Comparison of ENCODE assay signal across 13 cellular contexts in genomic region chr2:41736586-41736985, GRCh38.
DNase-seq lines count a peak whose midpoint lies in the region; ATAC-seq and TF ChIP-seq lines count a peak whose summit lies in the region.
"Had no signal": no experiment of that assay in that cellular context is flagged by ENCODE, and none has a peak within 500 bp of the region (broad histone marks: within the 10 kb centered on the region; RNA-seq: fewer than 3 reads in every experiment).

No MANE protein-coding gene starts in this region.

- peak; percentile 42 for ATAC-seq in GM19452 (IDR thresholded peaks at IDR 0.05; ENCODE audit: unreplicated experiment)
- peak; percentile 12 for ATAC-seq in HG02973 (IDR thresholded peaks at IDR 0.05; ENCODE audit: unreplicated experiment)

- no peaks in the 10 kb centered on the region for H3K9me2 ChIP-seq in OCI-LY7 (ENCODE audit: insufficient read depth, low read length)

- BruUV-seq in OCI-LY7 (replicated peaks; lab: Mats Ljungman, UMichigan) = no TSS peak

- H2AFZ ChIP-seq in OCI-LY7 (ENCODE audit: low read length) = no peak overlapping the region
- H2AFZ ChIP-seq: hepatocyte had no signal

- H3K36me3 ChIP-seq in OCI-LY7 (ENCODE audit: insufficient read depth, low read length) = no peaks in the 10 kb centered on the region
- H3K36me3 ChIP-seq: colonic mucosa had no signal

- TF ChIP-seq CTCF in OCI-LY7 (conservative IDR thresholded peaks at IDR 0.05; ENCODE audit: low read length) = no peak

- DNase-seq in DMS53 (lab: John Stamatoyannopoulos, UW) (peak; percentile 48), NCI-H510A (lab: John Stamatoyannopoulos, UW) (peak; percentile 9), NCI-H2107 treated with DMSO at 0.1 percent for 48 hours (lab: John Stamatoyannopoulos, UW; ENCODE audit: unreplicated experiment) (no peak), OCI-LY7 (ENCODE audit: low spot score) (no peak), putamen (ENCODE audit: low spot score) (no peak), GM03348 (ENCODE audit: low spot score) (no peak)
- DNase-seq: activated T-cell treated with anti-CD3 and anti-CD28 coated beads for 4 hours, colonic mucosa, NCI-H526, T-helper 17 cell had no signal

- no peaks in the 10 kb centered on the region for H3K4me1 ChIP-seq in OCI-LY7 (ENCODE audit: insufficient read depth, low read length, poor library complexity, severe bottlenecking)
- H3K4me1 ChIP-seq: colonic mucosa had no signal

- H3K4me3 ChIP-seq in OCI-LY7 (ENCODE audit: low read depth, low read length, poor library complexity, severe bottlenecking) = no peak overlapping the region
- H3K4me3 ChIP-seq: colonic mucosa, hepatocyte had no signal

- POLR2A ChIA-PET in OCI-LY7 (lab: Charles Lee) = no interaction called here

- no peak overlapping the region for H3K27ac ChIP-seq in OCI-LY7 (ENCODE audit: low read depth, low read length, poor library complexity, severe bottlenecking)
- H3K27ac ChIP-seq: colonic mucosa, hepatocyte had no signal

- H3K9me3 ChIP-seq in OCI-LY7 (ENCODE audit: low read length) = no peaks in the 10 kb centered on the region
- H3K9me3 ChIP-seq: colonic mucosa had no signal

- no peaks in the 10 kb centered on the region for H3K79me2 ChIP-seq in OCI-LY7 (ENCODE audit: insufficient read depth, low read depth, low read length)
- H3K79me2 ChIP-seq: hepatocyte had no signal

- no peaks in the 10 kb centered on the region for H4K20me1 ChIP-seq in OCI-LY7 (ENCODE audit: insufficient read depth, low read length)

- H3K4me2 ChIP-seq in OCI-LY7 (ENCODE audit: low read length) = no peak overlapping the region
- H3K4me2 ChIP-seq: hepatocyte had no signal

- CTCF ChIA-PET in OCI-LY7 (lab: Charles Lee; ENCODE audit: unreplicated experiment) = no interaction called here

- intact Hi-C loops in OCI-LY7 (cut with micrococcal nuclease; ENCODE audit: unreplicated experiment) = no loop called here

Comparison
In these comparisons a context has a peak if more than half of its experiments do, and no peak if none do; other contexts are left out.
1. DNase-seq: peak in DMS53 (single experiment) and NCI-H510A (single experiment); none in NCI-H2107 treated with DMSO at 0.1 percent for 48 hours (single experiment), OCI-LY7 (single experiment), putamen (single experiment) and GM03348 (single experiment).